ENCODE assay signal across 34 cellular contexts in genomic region chr7:8327199-8327598, GRCh38.
"Had no signal": no experiment of that assay in that cellular context is flagged by ENCODE, and none has a peak within 500 bp of the region (broad histone marks: within the 10 kb centered on the region; RNA-seq: fewer than 3 reads in every experiment).

No MANE protein-coding gene starts in this region.

- H3K36me3 ChIP-seq: MG63 had no signal

- H3K27me3 ChIP-seq: MG63 had no signal

- H3K9me3 ChIP-seq: MG63 had no signal

- H3K4me3 ChIP-seq: MG63 had no signal

- DNase-seq: Karpas-422, Kasumi-1, MG63, MM.1S, MV-4-11, NCI-H1048, NCI-H1092, NCI-H1092 treated with DMSO at 0.1 percent for 48 hours, NCI-H1105, NCI-H1105 treated with DMSO at 0.1 percent for 48 hours, NCI-H1417, NCI-H1417 treated with DMSO at 0.1 percent for 48 hours, NCI-H1436, NCI-H1436 treated with DMSO at 0.1 percent for 48 hours, NCI-H146, NCI-H1694, NCI-H1694 treated with DMSO at 0.1 percent for 48 hours, NCI-H187, NCI-H187 treated with DMSO at 0.1 percent for 48 hours, NCI-H1930, NCI-H2029, NCI-H2029 treated with DMSO at 0.1 percent for 48 hours, NCI-H2081, NCI-H2081 treated with DMSO at 0.1 percent for 48 hours, NCI-H2107, NCI-H2171, NCI-H2171 treated with DMSO at 0.1 percent for 48 hours, NCI-H2227 treated with DMSO at 0.1 percent for 48 hours, NCI-H226, NCI-H345, NCI-H446, NCI-H446 treated with DMSO at 0.1 percent for 48 hours, NCI-H510A, NCI-H510A treated with DMSO at 0.1 percent for 48 hours had no signal
